Comparison of ENCODE assay signal across 1 cellular context in genomic region chr17:42026821-42027539, GRCh38.
TF ChIP-seq lines count a peak whose summit lies in the region.

No MANE protein-coding gene starts in this region.

TF ChIP-seq in IMR-90, 13 proteins besides CTCF, POLR2A, EP300 and RAD21 (continued from another document):
- TF ChIP-seq ELK1 (IDR thresholded peaks at IDR 0.05; ENCODE audit: borderline replicate concordance, low read depth, low read length): no peak
- no peak for TF ChIP-seq MAFK (IDR thresholded peaks at IDR 0.05; ENCODE audit: low read depth, low read length)
- TF ChIP-seq USF2 (IDR thresholded peaks at IDR 0.05; ENCODE audit: low read depth, low read length): no peak
- TF ChIP-seq CHD1 (IDR thresholded peaks at IDR 0.05; ENCODE audit: low read depth, low read length): no peak
- no peak for TF ChIP-seq CEBPB (IDR thresholded peaks at IDR 0.05; ENCODE audit: low read depth, low read length)
- TF ChIP-seq MXI1 (IDR thresholded peaks at IDR 0.05; ENCODE audit: borderline replicate concordance, low read depth, low read length): no peak
